ENCODE assay signal across 18 cellular contexts in the genomic region with DNA sequence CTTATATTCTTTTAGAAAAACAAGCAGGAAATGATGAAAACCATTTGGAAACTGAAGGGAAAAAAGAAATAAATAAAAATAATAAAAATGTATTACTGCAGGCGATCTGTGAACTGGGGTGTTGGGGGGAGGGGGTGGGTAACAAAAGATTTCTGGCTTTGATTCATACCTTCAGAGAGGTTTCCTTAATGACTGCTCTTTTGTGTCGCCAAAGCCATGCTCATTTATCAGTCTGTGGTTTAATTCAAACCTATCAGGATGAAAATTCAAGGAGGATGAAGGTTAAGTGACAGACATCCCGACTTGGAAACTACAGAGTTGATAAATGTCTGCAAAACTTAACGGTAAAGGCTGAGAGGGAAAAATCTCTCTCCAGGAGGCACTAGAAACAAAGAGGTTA.
"Had no signal": no experiment of that assay in that cellular context is flagged by ENCODE, and none has a peak within 500 bp of the region (broad histone marks: within the 10 kb centered on the region; RNA-seq: fewer than 3 reads in every experiment).

No MANE protein-coding gene starts in this region.

- H3K27me3 ChIP-seq: colonic mucosa, esophagus squamous epithelium, upper lobe of left lung had no signal

- H3K4me1 ChIP-seq: colonic mucosa, left ventricle myocardium inferior, upper lobe of left lung had no signal

- H3K4me1 Mint-ChIP-seq: activated CD4-positive, alpha-beta memory T cell treated with anti-CD3 and anti-CD28 coated beads, Interleukin-2, amount 10 ng/mL, durations not matched to agents 7 days and 5 days; memory B cell; natural killer cell; stimulated activated naive CD8-positive, alpha-beta T cell treated with anti-CD3 and anti-CD28 coated beads, Interleukin-15, amount 100 ng/mL, for 72 hours had no signal

- H3K4me3 Mint-ChIP-seq: activated CD4-positive, alpha-beta memory T cell treated with anti-CD3 and anti-CD28 coated beads, Interleukin-2, amount 10 ng/mL, durations not matched to agents 7 days and 5 days; activated T-cell treated with anti-CD3 and anti-CD28 coated beads, Interleukin-2, amount 50 U/mL, for 24 hours; memory B cell; natural killer cell; stimulated activated naive CD8-positive, alpha-beta T cell treated with anti-CD3 and anti-CD28 coated beads, Interleukin-15, amount 100 ng/mL, for 72 hours; WTC11 had no signal

- H3K27ac Mint-ChIP-seq: activated CD4-positive, alpha-beta memory T cell treated with anti-CD3 and anti-CD28 coated beads, Interleukin-2, amount 10 ng/mL, durations not matched to agents 7 days and 5 days; activated T-cell treated with anti-CD3 and anti-CD28 coated beads, Interleukin-2, amount 50 U/mL, for 24 hours; memory B cell; natural killer cell; progenitor cell of endocrine pancreas; stimulated activated naive CD8-positive, alpha-beta T cell treated with anti-CD3 and anti-CD28 coated beads, Interleukin-15, amount 100 ng/mL, for 72 hours; WTC11 had no signal

- H3K36me3 Mint-ChIP-seq: memory B cell, natural killer cell, WTC11 had no signal

- DNase-seq: activated CD4-positive, alpha-beta memory T cell treated with anti-CD3 and anti-CD28 coated beads, Interleukin-2, amount 10 ng/mL, durations not matched to agents 7 days and 5 days; activated CD4-positive, alpha-beta T cell treated with anti-CD3 and anti-CD28 coated beads for 4 hours; activated effector memory CD4-positive, alpha-beta T cell treated with Interleukin-2 at 50 U/mL for 16 hours; activated naive CD4-positive, alpha-beta T cell treated with anti-CD3 and anti-CD28 coated beads, Interleukin-2, amount 50 U/mL, for 16 hours; activated T-cell treated with anti-CD3 and anti-CD28 coated beads, Interleukin-2, amount 50 U/mL, for 24 hours; caudate nucleus; colonic mucosa; esophagus squamous epithelium; hippocampal formation; left ventricle myocardium inferior; natural killer cell; occipital lobe; right cardiac atrium; stimulated activated naive CD8-positive, alpha-beta T cell treated with anti-CD3 and anti-CD28 coated beads, Interleukin-15, amount 100 ng/mL, for 72 hours; upper lobe of left lung had no signal

- H3K27me3 Mint-ChIP-seq: activated CD4-positive, alpha-beta memory T cell treated with anti-CD3 and anti-CD28 coated beads, Interleukin-2, amount 10 ng/mL, durations not matched to agents 7 days and 5 days; activated T-cell treated with anti-CD3 and anti-CD28 coated beads, Interleukin-2, amount 50 U/mL, for 24 hours; progenitor cell of endocrine pancreas; stimulated activated naive CD8-positive, alpha-beta T cell treated with anti-CD3 and anti-CD28 coated beads, Interleukin-15, amount 100 ng/mL, for 72 hours had no signal

- H3K27ac ChIP-seq: colonic mucosa, esophagus squamous epithelium, left ventricle myocardium inferior, upper lobe of left lung had no signal

- ATAC-seq: natural killer cell; right cardiac atrium; stimulated activated naive CD8-positive, alpha-beta T cell treated with anti-CD3 and anti-CD28 coated beads, Interleukin-15, amount 100 ng/mL, for 72 hours; WTC11 had no signal

- H3K4me3 ChIP-seq: colonic mucosa, esophagus squamous epithelium, left ventricle myocardium inferior, upper lobe of left lung had no signal

- H3K36me3 ChIP-seq: colonic mucosa, esophagus squamous epithelium, left ventricle myocardium inferior, upper lobe of left lung had no signal

- H3K9me3 ChIP-seq: colonic mucosa, esophagus squamous epithelium, left ventricle myocardium inferior, upper lobe of left lung had no signal

- H3K9me3 Mint-ChIP-seq: activated CD4-positive, alpha-beta memory T cell treated with anti-CD3 and anti-CD28 coated beads, Interleukin-2, amount 10 ng/mL, durations not matched to agents 7 days and 5 days; activated T-cell treated with anti-CD3 and anti-CD28 coated beads, Interleukin-2, amount 50 U/mL, for 24 hours; memory B cell; natural killer cell; stimulated activated naive CD8-positive, alpha-beta T cell treated with anti-CD3 and anti-CD28 coated beads, Interleukin-15, amount 100 ng/mL, for 72 hours; WTC11 had no signal
